Comparison of ENCODE assay signal across 7 cellular contexts in genomic region chr5:43007246-43007910, GRCh38.
A peak's percentile ranks its signal among the peaks of the same experiment; 100 is the strongest.
DNase-seq lines count a peak whose midpoint lies in the region; ATAC-seq and TF ChIP-seq lines count a peak whose summit lies in the region.

No MANE protein-coding gene starts in this region.

- peak; percentile 32 for TF ChIP-seq POLR2A in GM18526 (IDR thresholded peaks at IDR 0.05; ENCODE audit: extremely low read depth, insufficient read length)

- peak overlapping the region; percentile 52 for H3K4me3 ChIP-seq in choroid plexus epithelial cell (ENCODE audit: low read depth, low read length)

- TF ChIP-seq CTCF in choroid plexus epithelial cell (conservative IDR thresholded peaks at IDR 0.05; ENCODE audit: low read depth, low read length) = no peak

- ATAC-seq in HG03280 (IDR thresholded peaks at IDR 0.05; ENCODE audit: unreplicated experiment) = peak; percentile 23

- DNase-seq in NCI-H446 treated with DMSO at 0.1 percent for 48 hours (lab: John Stamatoyannopoulos, UW) (peak; percentile 69), choroid plexus epithelial cell (ENCODE audit: low read depth) (peak; percentile 96), left kidney (ENCODE audit: low read depth, low spot score) (peak; percentile 94)
- DNase-seq in activated CD4-positive, CD25-positive, alpha-beta regulatory T cell treated with anti-CD3 and anti-CD28 coated beads, Interleukin-2, amount 50 U/mL, for 72 hours = peak; percentile 71
- DNase-seq in stimulated activated CD4-positive, alpha-beta T cell treated with anti-CD3 and anti-CD28 coated beads, Interleukin-1b, Interleukin-23, amount 100 ng/mL, for 4 hours (ENCODE audit: low read depth in 2 of 2) = peak; percentile 62 to 72

Comparison
In these comparisons a context has a peak if more than half of its experiments do, and no peak if none do; other contexts are left out.
1. Peak in every context shown above with its lines: DNase-seq, ATAC-seq and H3K4me3 ChIP-seq.